Comparison of ENCODE assay signal across 2 cellular contexts in the genomic region with DNA sequence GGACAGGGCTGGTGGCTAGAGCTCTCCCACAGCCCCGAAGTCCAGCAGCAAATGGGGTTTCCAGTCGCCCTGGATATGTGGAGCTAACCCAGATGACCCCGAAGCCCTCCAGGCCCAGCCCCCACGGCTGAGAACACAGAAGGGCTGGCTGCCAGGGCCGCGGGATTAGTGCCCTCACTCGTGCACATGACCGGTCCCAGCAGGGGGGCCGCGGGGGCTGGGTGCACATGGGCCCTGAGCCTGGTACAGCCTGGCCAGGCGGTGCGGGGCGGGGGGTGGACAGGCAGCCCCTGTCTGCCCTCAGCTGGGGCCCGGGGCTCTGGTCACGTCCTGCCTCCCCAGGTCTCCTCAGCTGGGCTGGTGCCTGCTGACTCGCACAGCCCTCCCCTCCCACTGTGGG.
TF ChIP-seq lines count a peak whose summit lies in the region.

No MANE protein-coding gene starts in this region.

TF ChIP-seq in IMR-90, 13 proteins besides CTCF, POLR2A, EP300 and RAD21:
- no peak for TF ChIP-seq FOS (IDR thresholded peaks at IDR 0.05; ENCODE audit: low read depth, low read length)
TF ChIP-seq in IMR-90: peak in this region for 0.

TF ChIP-seq in K562, 482 proteins besides CTCF, POLR2A, EP300 and RAD21:
- peak; percentile 19 for TF ChIP-seq PCBP1 (IDR thresholded peaks at IDR 0.05; ENCODE audit: low read depth, low read length, poor library complexity, severe bottlenecking)
- no peak for TF ChIP-seq ZBTB49 (CRISPR knock-in tag; IDR thresholded peaks at IDR 0.05; ENCODE audit: borderline replicate concordance)
- no peak for TF ChIP-seq ARID1B (IDR thresholded peaks at IDR 0.05)
